Comparison of ENCODE assay signal across 22 cellular contexts in genomic region chr21:16838330-16838729, GRCh38.
A peak's percentile ranks its signal among the peaks of the same experiment; 100 is the strongest.
DNase-seq lines count a peak whose midpoint lies in the region; ATAC-seq, FAIRE-seq and TF ChIP-seq lines count a peak whose summit lies in the region.
"Had no signal": no experiment of that assay in that cellular context is flagged by ENCODE, and none has a peak within 500 bp of the region (broad histone marks: within the 10 kb centered on the region; RNA-seq: fewer than 3 reads in every experiment).

No MANE protein-coding gene starts in this region.

- no peaks in the 10 kb centered on the region for H3K36me3 ChIP-seq in bronchial epithelial cell (ENCODE audit: control insufficient read depth, insufficient read depth, low read length)
- no peaks in the 10 kb centered on the region for H3K36me3 ChIP-seq in gastroesophageal sphincter
- H3K36me3 ChIP-seq: BLaER1, brain microvascular endothelial cell, SJCRH30 had no signal

- ATAC-seq in left cardiac atrium (peak; percentile 38 to 61), Right ventricle myocardium inferior (no peak), gastroesophageal sphincter (peak; percentile 39)
- ATAC-seq: activated CD8-positive, alpha-beta memory T cell treated with anti-CD3 and anti-CD28 coated beads, Interleukin-2, amount 10 ng/mL, durations not matched to agents 7 days and 5 days; T-helper 17 cell had no signal

- TF ChIP-seq POLR2A in gastroesophageal sphincter (IDR thresholded peaks at IDR 0.05): no peak

- peak overlapping the region in 2 of 4 donors; percentile 9 to 32 for H3K27ac ChIP-seq in gastroesophageal sphincter
- H3K27ac ChIP-seq in dorsolateral prefrontal cortex: no peak overlapping the region
- H3K27ac ChIP-seq: BLaER1, brain microvascular endothelial cell, SJCRH30 had no signal

- H3K4me3 ChIP-seq in bronchial epithelial cell (ENCODE audit: low read depth, low read length) (no peak overlapping the region), gastroesophageal sphincter (no peak overlapping the region), dorsolateral prefrontal cortex (no peak overlapping the region)
- H3K4me3 ChIP-seq: BLaER1, SJCRH30 had no signal

- DNase-seq in left cardiac atrium (no peak), Right ventricle myocardium inferior (ENCODE audit: missing footprints) (no peak), bronchial epithelial cell (ENCODE audit: low read depth) (peak; percentile 21), DMS53 treated with DMSO at 0.1 percent for 48 hours (lab: John Stamatoyannopoulos, UW; ENCODE audit: unreplicated experiment) (no peak), inferior parietal cortex (ENCODE audit: extremely low spot score) (no peak), NCI-H146 (lab: John Stamatoyannopoulos, UW) (no peak), dorsolateral prefrontal cortex (no peak)
- DNase-seq: ACHN; activated CD4-positive, alpha-beta T cell treated with anti-CD3 and anti-CD28 coated beads for 4 hours; activated CD8-positive, alpha-beta memory T cell treated with anti-CD3 and anti-CD28 coated beads, Interleukin-2, amount 10 ng/mL, durations not matched to agents 7 days and 5 days; brain microvascular endothelial cell; COR-L47; Kasumi-1; kidney; NCI-H1930; right cardiac atrium; stimulated activated CD4-positive, alpha-beta T cell treated with anti-CD3 and anti-CD28 coated beads, Interleukin-4, amount 100 ng/mL, for 4 hours; T-helper 17 cell had no signal

- WGBS in gastroesophageal sphincter (ENCODE audit: low coverage in 1 of 2), 2 donors: 10 to 20% methylated on average over 3 of the region's 3 CpGs

- FAIRE-seq in bronchial epithelial cell (lab: Jason Lieb, UNC): no peak
- FAIRE-seq: endothelial cell of umbilical vein, kidney had no signal

- TF ChIP-seq CTCF in bronchial epithelial cell (IDR thresholded peaks at IDR 0.05; ENCODE audit: insufficient read depth, low read length, severe bottlenecking): no peak
- no peak for TF ChIP-seq CTCF in gastroesophageal sphincter (IDR thresholded peaks at IDR 0.05)
- no peak for TF ChIP-seq CTCF in dorsolateral prefrontal cortex (IDR thresholded peaks at IDR 0.05 in 54 of 56, conservative IDR thresholded peaks at IDR 0.05 in 2 of 56; ENCODE audit: low read depth in 1 of 56, partially characterized antibody in 56 of 56)

- peaks cover 0 to 39% (median 6%) of the 10 kb centered on the region in 3 donors for H3K4me1 ChIP-seq in gastroesophageal sphincter
- H3K4me1 ChIP-seq: BLaER1 had no signal

- TF ChIP-seq EP300 in gastroesophageal sphincter (IDR thresholded peaks at IDR 0.05): no peak

- H3K9me3 ChIP-seq in gastroesophageal sphincter: no peaks in the 10 kb centered on the region
- H3K9me3 ChIP-seq: BLaER1, SJCRH30 had no signal

- intact Hi-C loops in left cardiac atrium (cut with DNase I): no loop called here
- intact Hi-C loops in Right ventricle myocardium inferior (cut with DNase I): no loop called here
- intact Hi-C loops in dorsolateral prefrontal cortex (cut with DNase I): no loop called here

- H3K27me3 ChIP-seq in bronchial epithelial cell (ENCODE audit: control insufficient read depth, insufficient read depth, low read length) (no peaks in the 10 kb centered on the region), gastroesophageal sphincter (no peaks in the 10 kb centered on the region), dorsolateral prefrontal cortex (no peaks in the 10 kb centered on the region)
- H3K27me3 ChIP-seq: BLaER1, brain microvascular endothelial cell, SJCRH30 had no signal
